Comparison of ENCODE assay signal across 8 cellular contexts in the genomic region with DNA sequence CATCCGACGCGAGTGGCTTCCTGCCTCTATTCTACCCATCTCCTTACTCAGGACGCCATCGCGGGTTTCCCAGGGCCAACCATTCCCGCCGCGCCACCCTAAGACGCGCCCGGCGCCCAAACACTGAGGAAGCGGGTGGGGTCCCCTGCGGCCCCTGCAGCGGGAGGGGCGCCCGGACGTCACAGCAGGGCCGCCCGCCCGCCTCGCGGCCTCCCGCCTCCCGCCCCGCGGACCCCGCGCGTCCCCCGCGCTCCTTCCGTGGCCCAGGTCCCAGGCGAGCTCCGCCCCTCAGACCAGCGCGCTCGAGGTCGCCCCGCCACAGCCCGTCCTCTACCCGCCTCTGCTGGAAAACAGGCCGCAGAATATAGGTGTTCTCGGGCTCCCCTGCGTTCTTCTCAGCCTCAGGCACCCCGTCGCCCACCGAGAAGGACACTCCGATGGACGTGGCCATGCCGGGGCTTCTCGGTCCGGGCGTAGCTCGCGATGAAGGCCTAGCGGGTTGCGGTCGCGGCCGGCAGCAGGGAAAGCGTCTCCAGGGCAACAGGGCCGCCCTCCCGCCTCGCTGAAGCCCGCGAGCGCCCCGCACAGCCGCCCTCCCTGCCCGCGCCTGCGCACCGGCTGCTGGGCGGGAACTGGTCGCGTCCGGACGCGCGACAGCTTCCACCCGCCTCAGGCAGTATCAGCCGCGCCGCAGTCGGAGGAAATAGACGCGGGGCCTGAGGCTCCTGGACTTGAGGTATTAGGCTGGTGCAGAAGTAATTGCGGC. TPM values are rescaled to one million over a fixed set of nuclear protein-coding genes. Genes with fewer than 3 reads are reported as not detected.
DNase-seq lines count a peak whose midpoint lies in the region; ATAC-seq and TF ChIP-seq lines count a peak whose summit lies in the region.

Gene DYNLT2B, minus strand, starts transcription at position 539 of the 766 bp plus-strand sequence. Its CDS starts 88 bp downstream, at position 451.

- TF ChIP-seq EP300 in tibial nerve (IDR thresholded peaks at IDR 0.05) = peak in 1 of 2 donors; percentile 79

- DNase-seq in GM10266 (ENCODE audit: extremely low spot score) (peak; percentile 100), NCI-H1092 treated with DMSO at 0.1 percent for 48 hours (lab: John Stamatoyannopoulos, UW) (peak; percentile 90), SKM-1 treated with dmso at 0.1 percent for 144 hours (lab: John Stamatoyannopoulos, UW; ENCODE audit: unreplicated experiment) (peak; percentile 89), Right ventricle myocardium inferior (ENCODE audit: missing footprints) (peak; percentile 94), tibial nerve (ENCODE audit: low spot score in 2 of 2) (peak; percentile 60 to 73)
- DNase-seq in activated naive CD8-positive, alpha-beta T cell treated with anti-CD3 and anti-CD28 coated beads for 36 hours = peak; percentile 93

- peak within 1 kb of the TSS; percentile 93 for H3K4me3 Mint-ChIP-seq in activated naive CD8-positive, alpha-beta T cell treated with anti-CD3 and anti-CD28 coated beads for 36 hours

- TF ChIP-seq CTCF in GM10266 (IDR thresholded peaks at IDR 0.05; ENCODE audit: control insufficient read depth, insufficient read depth, low read depth, missing control alignments) = peak; percentile 49
- TF ChIP-seq CTCF in parathyroid adenoma (IDR thresholded peaks at IDR 0.05) = no peak
- TF ChIP-seq CTCF in tibial nerve (IDR thresholded peaks at IDR 0.05) = peak in 2 of 5 experiments; percentile 5 to 31

- H3K27me3 ChIP-seq in parathyroid adenoma (ENCODE audit: control insufficient read depth, insufficient read depth, low read length) = no peaks in the 10 kb centered on the region
- no peaks in the 10 kb centered on the region for H3K27me3 ChIP-seq in tibial nerve

- H3K36me3 Mint-ChIP-seq in activated naive CD8-positive, alpha-beta T cell treated with anti-CD3 and anti-CD28 coated beads for 36 hours = no peaks in the 10 kb centered on the region

- no peaks in the 10 kb centered on the region for H3K9me3 ChIP-seq in parathyroid adenoma (ENCODE audit: control insufficient read depth, low read length)
- no peaks in the 10 kb centered on the region for H3K9me3 ChIP-seq in tibial nerve

- peak within 1 kb of the TSS; percentile 94 for H3K27ac Mint-ChIP-seq in activated naive CD8-positive, alpha-beta T cell treated with anti-CD3 and anti-CD28 coated beads for 36 hours

- no peaks in the 10 kb centered on the region for H3K36me3 ChIP-seq in parathyroid adenoma (ENCODE audit: control insufficient read depth, insufficient read depth, low read length)
- peaks cover 0 to 6% (median 0%) of the 10 kb centered on the region in 3 donors for H3K36me3 ChIP-seq in tibial nerve

- H3K4me1 Mint-ChIP-seq in activated naive CD8-positive, alpha-beta T cell treated with anti-CD3 and anti-CD28 coated beads for 36 hours = peaks cover 5% of the 10 kb centered on the region

- peak within 1 kb of the TSS; percentile 80 for H3K9ac ChIP-seq in parathyroid adenoma

- no peaks in the 10 kb centered on the region for H3K79me2 ChIP-seq in parathyroid adenoma

- H3K27ac ChIP-seq in parathyroid adenoma = peak within 1 kb of the TSS; percentile 93
- peak within 1 kb of the TSS; percentile 83 to 96 (median 94) for H3K27ac ChIP-seq in tibial nerve

- intact Hi-C loops in Right ventricle myocardium inferior (cut with DNase I) = loop anchor here (1.0 to 5.0 kb wide), 2 partner anchors 31 to 114 kb away; partner anchors contain the start of genes PCYT1A and UBXN7

- H3K4me2 ChIP-seq in parathyroid adenoma (ENCODE audit: low read length) = peak within 1 kb of the TSS; percentile 74

- H3K4me1 ChIP-seq in parathyroid adenoma (no peaks in the 10 kb centered on the region), tibial nerve (peaks cover 0 to 15% (median 0%) of the 10 kb centered on the region in 4 donors)

- no peaks in the 10 kb centered on the region for H3K9me3 Mint-ChIP-seq in activated naive CD8-positive, alpha-beta T cell treated with anti-CD3 and anti-CD28 coated beads for 36 hours

- H3K4me3 ChIP-seq in parathyroid adenoma (ENCODE audit: low read depth, low read length) = peak within 1 kb of the TSS; percentile 92
- peak within 1 kb of the TSS; percentile 80 to 87 (median 82) for H3K4me3 ChIP-seq in tibial nerve

- 0% methylated on average over 17 to 24 of the region's 90 CpGs for WGBS in tibial nerve, 2 donors

- no peaks in the 10 kb centered on the region for H3K27me3 Mint-ChIP-seq in activated naive CD8-positive, alpha-beta T cell treated with anti-CD3 and anti-CD28 coated beads for 36 hours

- H2AFZ ChIP-seq in parathyroid adenoma = peak within 1 kb of the TSS; percentile 100

- ATAC-seq in HG02588 (IDR thresholded peaks at IDR 0.05; ENCODE audit: unreplicated experiment) (peak; percentile 88), Right ventricle myocardium inferior (peak; percentile 99)

- peak; percentile 53 to 71 for TF ChIP-seq POLR2A in tibial nerve (IDR thresholded peaks at IDR 0.05)

RNA-seq across cellular contexts. Expression of gene DYNLT2B, which starts in this region (rescaled TPM):
- 1 to 10 TPM; 8.1 to 8.4 TPM for total RNA-seq in activated naive CD8-positive, alpha-beta T cell treated with anti-CD3 and anti-CD28 coated beads for 36 hours
- 2.9 TPM for total RNA-seq in Right ventricle myocardium inferior
- total RNA-seq in tibial nerve = 10 to 100 TPM in 1 of 4 donors, 1 to 10 TPM in 3; 6.9 to 15.3 (median 8.1) TPM

Comparison
In these comparisons a context has a peak if more than half of its experiments do, and no peak if none do; other contexts are left out.
1. Peak in every context shown above with its lines: DNase-seq, ATAC-seq, H3K4me3 ChIP-seq and H3K27ac ChIP-seq.